In the genomic region with DNA sequence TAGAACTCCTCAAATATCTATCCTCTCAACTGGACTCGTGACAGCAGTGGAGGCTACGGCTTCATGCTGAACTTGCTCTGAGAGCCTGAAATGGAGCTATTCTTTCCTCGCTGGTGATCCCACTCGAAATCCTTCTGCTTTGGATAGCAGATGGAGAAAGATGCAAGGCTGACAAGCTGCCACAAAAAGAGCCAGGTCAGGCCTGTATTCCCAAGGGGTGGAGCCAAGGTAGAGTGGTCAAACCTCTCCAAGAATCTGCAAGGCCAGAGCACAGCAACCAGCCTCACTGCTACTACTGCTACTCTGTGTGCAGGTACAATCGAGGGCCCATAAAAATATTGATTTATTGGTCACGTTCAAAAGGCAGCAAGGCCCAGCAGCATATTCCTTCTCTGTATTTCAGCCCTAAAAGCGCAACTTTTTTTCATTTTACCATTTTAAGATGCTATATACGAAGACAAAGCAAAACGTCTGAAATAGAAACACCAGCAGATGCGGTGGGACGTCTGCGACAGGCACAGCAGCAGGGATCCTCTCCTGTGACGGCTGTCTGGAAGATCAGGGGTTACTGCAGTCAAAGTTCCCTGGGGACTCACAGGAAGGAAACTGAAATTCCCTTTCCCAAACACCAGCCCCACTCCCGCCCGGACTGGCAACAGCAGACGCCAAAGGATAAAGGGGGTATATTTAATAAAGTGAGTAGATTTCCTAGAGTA, we compare ENCODE assay signal across 8 cellular contexts. TPM values are rescaled to one million over a fixed set of nuclear protein-coding genes. Genes with fewer than 3 reads are reported as not detected.
DNase-seq lines count a peak whose midpoint lies in the region; ATAC-seq, FAIRE-seq and TF ChIP-seq lines count a peak whose summit lies in the region.

No MANE protein-coding gene starts in this region.

- no peaks in the 10 kb centered on the region for H3K27me3 Mint-ChIP-seq in Caco-2 (ENCODE audit: insufficient read depth, unreplicated experiment)

- H2AFZ ChIP-seq in H1 (ENCODE audit: low read length), result no peak overlapping the region

- H4K5ac ChIP-seq in H1 (ENCODE audit: insufficient read length, low read depth, low read length), result no peak overlapping the region

- peak overlapping the region; percentile 74 to 88 for H3K4me2 ChIP-seq in H1 (ENCODE audit: insufficient read depth in 1 of 2, low read depth in 2 of 2, low read length in 2 of 2)

- H3K18ac ChIP-seq in H1 (ENCODE audit: extremely low read depth, low read length), result no peak overlapping the region

- H2BK15ac ChIP-seq in H1 (ENCODE audit: low read length), result no peak overlapping the region

- no peak overlapping the region for H3K23ac ChIP-seq in H1 (ENCODE audit: insufficient read length)

- H3K27ac ChIP-seq in H1 (ENCODE audit: low read depth, low read length) (no peak overlapping the region), neutrophil (no peak overlapping the region)

- peaks cover 18% of the 10 kb centered on the region for H3K36me3 Mint-ChIP-seq in Caco-2 (ENCODE audit: insufficient read depth, unreplicated experiment)

- H3K79me2 ChIP-seq in H1 (ENCODE audit: control insufficient read depth in 1 of 2, insufficient read depth in 2 of 2, low read length in 2 of 2), result peaks cover 0 to 51% of the 10 kb centered on the region in 2 experiments; a peak in 2 of 4 replicates

- H3K4me3 Mint-ChIP-seq in Caco-2 (ENCODE audit: unreplicated experiment), result peak overlapping the region; percentile 78

- H2BK5ac ChIP-seq in H1 (ENCODE audit: low read depth, low read length), result no peak overlapping the region

- no peak for FAIRE-seq in H1 (lab: Jason Lieb, UNC)

- peaks cover 10% of the 10 kb centered on the region for H3K4me1 Mint-ChIP-seq in Caco-2 (ENCODE audit: low read depth, unreplicated experiment)

- no peaks in the 10 kb centered on the region for H3K36me3 ChIP-seq in Caco-2 (ENCODE audit: control insufficient read depth, insufficient read depth, low read length)
- H3K36me3 ChIP-seq in H1 (ENCODE audit: control insufficient read depth in 2 of 4, insufficient read depth in 4 of 4, low read length in 3 of 4), result no peaks in the 10 kb centered on the region
- H3K36me3 ChIP-seq in neutrophil, result no peaks in the 10 kb centered on the region

- peaks cover 25 to 27% of the 10 kb centered on the region in 2 experiments for H4K20me1 ChIP-seq in H1 (replicated peaks in 1 of 2; ENCODE audit: control insufficient read depth in 1 of 2, insufficient read depth in 2 of 2, low read length in 2 of 2)

- no peak overlapping the region for H2BK120ac ChIP-seq in H1 (replicated peaks; ENCODE audit: low read depth, low read length)

- DNase-seq in Caco-2, result no peak
- peak; percentile 52 for DNase-seq in NCI-H2171 (lab: John Stamatoyannopoulos, UW)
- no peak for DNase-seq in H1 (ENCODE audit: low read depth in 1 of 2, low spot score in 2 of 2)
- DNase-seq in dermis blood vessel endothelial cell, result no peak
- no peak for DNase-seq in hippocampal formation (lab: John Stamatoyannopoulos, UW)

- TF ChIP-seq CTCF in Caco-2 (IDR thresholded peaks at IDR 0.05; ENCODE audit: insufficient read depth in 1 of 2, low read depth in 1 of 2, low read length in 1 of 2, severe bottlenecking in 1 of 2, unreplicated experiment in 1 of 2), result no peak
- no peak for TF ChIP-seq CTCF in H1 (IDR thresholded peaks at IDR 0.05; ENCODE audit: control extremely low read depth in 1 of 3, insufficient read depth in 1 of 3, low read depth in 1 of 3, low read length in 3 of 3)
- no peak for TF ChIP-seq CTCF in neutrophil (IDR thresholded peaks at IDR 0.05)

- no peaks in the 10 kb centered on the region for H3K9me3 Mint-ChIP-seq in Caco-2 (ENCODE audit: unreplicated experiment)

- CTCF ChIA-PET in Caco-2 (lab: Charles Lee) (interaction anchor here (0.7 kb wide), 1 partner anchor 110 kb away, joined by 8 read pairs; no protein-coding TSS in a partner anchor), H1 (lab: Charles Lee; ENCODE audit: partially characterized antibody) (interaction anchor here (2.4 kb wide), 1 partner anchor 16 kb away, joined by 7 read pairs; no protein-coding TSS in a partner anchor)

- H3K79me1 ChIP-seq in H1 (ENCODE audit: low read depth, low read length), result peaks cover 4% of the 10 kb centered on the region; the same call in 1 of the 2 replicates

- H2AK5ac ChIP-seq in H1 (ENCODE audit: low read depth, low read length), result no peak overlapping the region

- TSS peak; percentile 19 for BruUV-seq in Caco-2 (replicated peaks; lab: Mats Ljungman, UMichigan)

- intact Hi-C loops in Caco-2 (cut with micrococcal nuclease; ENCODE audit: unreplicated experiment), result loop anchor here (10.0 kb wide), 1 partner anchor 125 kb away; no protein-coding TSS in a partner anchor

- no peak for TF ChIP-seq RAD21 in H1 (IDR thresholded peaks at IDR 0.05 in 1 of 2, conservative IDR thresholded peaks at IDR 0.05 in 1 of 2; ENCODE audit: low read depth in 2 of 2, low read length in 2 of 2)

- H3K56ac ChIP-seq in H1 (replicated peaks; ENCODE audit: insufficient read length, low read depth, low read length), result no peak overlapping the region

- H3K4me3 ChIP-seq in Caco-2 (ENCODE audit: low read depth, low read length) (peak overlapping the region; percentile 80), H1 (ENCODE audit: extremely low read depth in 1 of 4, insufficient read depth in 2 of 4, low read depth in 3 of 4, low read length in 4 of 4) (peak overlapping the region; percentile 61 to 92 (median 73); a peak in 7 of 8 replicates), neutrophil (ENCODE audit: low read depth in 1 of 2, low read length in 1 of 2) (peak overlapping the region; percentile 79 to 85)

- H2BK20ac ChIP-seq in H1 (ENCODE audit: low read length), result no peak overlapping the region

- no peak for TF ChIP-seq POLR2A in H1 (IDR thresholded peaks at IDR 0.05; ENCODE audit: control extremely low read depth in 1 of 2, low read depth in 2 of 2, low read length in 2 of 2)

- H3K9ac ChIP-seq in H1 (replicated peaks in 1 of 4; ENCODE audit: extremely low read depth in 1 of 4, low read depth in 3 of 4, low read length in 3 of 4), result no peak overlapping the region

- POLR2A ChIA-PET in Caco-2 (lab: Charles Lee), result no interaction called here
- POLR2A ChIA-PET in H1 (lab: Charles Lee; ENCODE audit: partially characterized antibody), result interaction anchor here (0.7 to 1.7 kb wide), 3 partner anchors 10 to 136 kb away, joined by 3 to 5 read pairs (median 3); no protein-coding TSS in a partner anchor

- WGBS in H1 (ENCODE audit: extremely low coverage in 1 of 2, insufficient coverage in 1 of 2, insufficient read length in 1 of 2, insufficient replicate concordance in 2 of 2, low coverage in 1 of 2, low lambda C conversion rate in 2 of 2, missing lambda C conversion rate in 1 of 2), 2 experiments, result 26% methylated on average over 16 of the region's 16 CpGs; no CpG with 5 or more reads in 1 of the 2 experiments

- peaks cover 5% of the 10 kb centered on the region; the same call in 1 of the 2 replicates for H3K4me1 ChIP-seq in Caco-2
- peaks cover 5 to 15% (median 11%) of the 10 kb centered on the region in 4 experiments for H3K4me1 ChIP-seq in H1 (replicated peaks in 1 of 4; ENCODE audit: control insufficient read depth in 3 of 4, insufficient read depth in 4 of 4, low read length in 3 of 4)
- H3K4me1 ChIP-seq in neutrophil (ENCODE audit: control insufficient read depth in 1 of 2, insufficient read depth in 1 of 2, low read depth in 1 of 2, low read length in 1 of 2), result peaks cover 14 to 22% of the 10 kb centered on the region in 2 experiments

- no peak overlapping the region for H4K91ac ChIP-seq in H1 (replicated peaks; ENCODE audit: insufficient read length, low read length)

- no peak overlapping the region for H4K8ac ChIP-seq in H1 (ENCODE audit: extremely low read depth, insufficient read depth, low read length)

- H3K27me3 ChIP-seq in Caco-2 (replicated peaks; ENCODE audit: control insufficient read depth, insufficient read depth, low read length) (no peaks in the 10 kb centered on the region), H1 (replicated peaks in 1 of 4; ENCODE audit: control insufficient read depth in 3 of 4, extremely low read depth in 1 of 4, insufficient read depth in 3 of 4, low read length in 3 of 4) (peaks cover 0 to 28% (median 15%) of the 10 kb centered on the region in 4 experiments; a peak in 6 of 7 replicates), neutrophil (peaks cover 58% of the 10 kb centered on the region)

- H3K14ac ChIP-seq in H1 (ENCODE audit: insufficient read length), result no peak overlapping the region

- peaks cover 8% of the 10 kb centered on the region; the same call in 1 of the 2 replicates for H3K23me2 ChIP-seq in H1 (ENCODE audit: low read depth, low read length)

- TF ChIP-seq EP300 in H1 (IDR thresholded peaks at IDR 0.05; ENCODE audit: borderline replicate concordance in 1 of 2, low read depth in 2 of 2, low read length in 2 of 2), result no peak

- no peak overlapping the region for H3K4ac ChIP-seq in H1 (replicated peaks; ENCODE audit: insufficient read length, low read depth, low read length)

- peak overlapping the region; percentile 84 for H3K27ac Mint-ChIP-seq in Caco-2 (ENCODE audit: unreplicated experiment)

- no peak overlapping the region for H2BK12ac ChIP-seq in H1 (ENCODE audit: low read depth, low read length)

- H3K9me3 ChIP-seq in Caco-2 (no peaks in the 10 kb centered on the region), H1 (ENCODE audit: insufficient read depth in 2 of 2, low read depth in 1 of 2, low read length in 1 of 2) (no peaks in the 10 kb centered on the region), neutrophil (no peaks in the 10 kb centered on the region)

- ATAC-seq in GM18867 (IDR thresholded peaks at IDR 0.05; ENCODE audit: unreplicated experiment), result no peak
- no peak for ATAC-seq in GM18498 (IDR thresholded peaks at IDR 0.05; ENCODE audit: unreplicated experiment)

TF ChIP-seq in H1, 55 proteins besides CTCF, POLR2A, EP300 and RAD21:
- TF ChIP-seq EZH2 (IDR thresholded peaks at IDR 0.05; ENCODE audit: low read depth, low read length, severe bottlenecking), result no peak
- no peak for TF ChIP-seq YY1 (IDR thresholded peaks at IDR 0.05; ENCODE audit: low read depth, low read length)
- no peak for TF ChIP-seq GTF2F1 (IDR thresholded peaks at IDR 0.05; ENCODE audit: borderline replicate concordance, low read depth, low read length)
- TF ChIP-seq SIN3A (conservative IDR thresholded peaks at IDR 0.05 in 1 of 2, IDR thresholded peaks at IDR 0.05 in 1 of 2; ENCODE audit: low read depth in 1 of 2, low read length in 2 of 2), result 0 out of 4 replicates have a peak, but pooled peaks of 1 of the 2 experiments have one; percentile 7

RNA-seq across cellular contexts. Expression of a gene that starts 2.4 kb away (rescaled TPM):
- total RNA-seq in Caco-2 (2022), result 49.9 and 55.3 TPM in 2 replicates
- total RNA-seq in H1 (2021; fragmentation: NEBNext Ultra II Directional; extraction: Animal tissue kit (Norgen Biotek cat#: 25700)), result 22.5 and 25.4 TPM in 2 replicates
- 15.3 and 21.0 TPM in 2 replicates for polyA plus RNA-seq in H1 (2011; rRNA removed)
- 9.4 TPM for polyA plus RNA-seq in H1 (2011; cell fraction: cytosol; rRNA removed)
- polyA plus RNA-seq in H1 (2011; cell fraction: nucleus; rRNA removed), result 14.3 TPM
- 13.7 to 15.0 TPM (median 14.4 TPM) in 4 replicates for polyA plus RNA-seq in H1 (2012, experiment 1 of 2)
- polyA plus RNA-seq in H1 (2012, experiment 2 of 2), result 7.6 TPM
- 11.7 TPM for polyA plus RNA-seq in H1 (2013, experiment 1 of 2)
- 11.4 TPM for polyA plus RNA-seq in H1 (2013, experiment 2 of 2)
- 9.2 and 13.0 TPM in 2 replicates for polyA minus RNA-seq in H1 (2011; rRNA and poly(A)+ RNA removed)
- 15.4 TPM for polyA minus RNA-seq in H1 (2011; cell fraction: cytosol; rRNA and poly(A)+ RNA removed)
- 7.6 TPM for polyA minus RNA-seq in H1 (2011; cell fraction: nucleus; rRNA and poly(A)+ RNA removed)
- 2.2 and 4.8 TPM in 2 replicates for total RNA-seq in dermis blood vessel endothelial cell
